In genomic region chr4:122450847-122451246, GRCh38 we compare ENCODE assay signal across 9 cellular contexts. TPM values are rescaled to one million over a fixed set of nuclear protein-coding genes. Genes with fewer than 3 reads are reported as not detected.
A peak's percentile ranks its signal among the peaks of the same experiment; 100 is the strongest.
DNase-seq lines count a peak whose midpoint lies in the region; ATAC-seq lines count a peak whose summit lies in the region.
"Had no signal": no experiment of that assay in that cellular context is flagged by ENCODE, and none has a peak within 500 bp of the region (broad histone marks: within the 10 kb centered on the region; RNA-seq: fewer than 3 reads in every experiment).

No MANE protein-coding gene starts in this region.

- peak overlapping the region; percentile 83 to 88 for H3K27ac Mint-ChIP-seq in activated naive CD4-positive, alpha-beta T cell treated with anti-CD3 and anti-CD28 coated beads, Interleukin-2, amount 50 U/mL, for 72 hours
- H3K27ac Mint-ChIP-seq: effector memory CD8-positive, alpha-beta T cell had no signal

- no peaks in the 10 kb centered on the region for H3K9me3 Mint-ChIP-seq in activated naive CD4-positive, alpha-beta T cell treated with anti-CD3 and anti-CD28 coated beads, Interleukin-2, amount 50 U/mL, for 72 hours
- H3K9me3 Mint-ChIP-seq: effector memory CD8-positive, alpha-beta T cell had no signal

- DNase-seq in GM04504 (ENCODE audit: low read depth) = peak; percentile 5
- peak; percentile 31 for DNase-seq in NAMALWA (ENCODE audit: low spot score)
- DNase-seq in activated naive CD4-positive, alpha-beta T cell treated with anti-CD3 and anti-CD28 coated beads, Interleukin-2, amount 50 U/mL, for 72 hours (ENCODE audit: low spot score in 2 of 2) = peak in 1 of 2 donors; percentile 16
- DNase-seq in renal cortical epithelial cell (ENCODE audit: low read depth) = peak; percentile 50
- DNase-seq in COLO668 (lab: John Stamatoyannopoulos, UW; ENCODE audit: unreplicated experiment) = no peak

- H3K36me3 Mint-ChIP-seq in activated naive CD4-positive, alpha-beta T cell treated with anti-CD3 and anti-CD28 coated beads, Interleukin-2, amount 50 U/mL, for 72 hours = peaks cover 19 to 30% of the 10 kb centered on the region in 2 donors

- ATAC-seq in activated naive CD4-positive, alpha-beta T cell treated with anti-CD3 and anti-CD28 coated beads, Interleukin-2, amount 50 U/mL, for 72 hours = peak; percentile 57 to 75
- ATAC-seq in GM18498 (IDR thresholded peaks at IDR 0.05; ENCODE audit: unreplicated experiment) = no peak
- ATAC-seq in GM19452 (IDR thresholded peaks at IDR 0.05; ENCODE audit: unreplicated experiment) = no peak
- ATAC-seq in HG02763 (IDR thresholded peaks at IDR 0.05; ENCODE audit: unreplicated experiment) = no peak
- ATAC-seq: effector memory CD8-positive, alpha-beta T cell had no signal

RNA-seq across cellular contexts. Expression of gene IL2, which starts 5.7 kb away (rescaled TPM):
- total RNA-seq in activated naive CD4-positive, alpha-beta T cell treated with anti-CD3 and anti-CD28 coated beads, Interleukin-2, amount 50 U/mL, for 72 hours = 100 to 1,000 TPM; 110 to 171 TPM
- not detected in 2 replicates for total RNA-seq in renal cortical epithelial cell

Comparison
In these comparisons a context has a peak if more than half of its experiments do, and no peak if none do; other contexts are left out.
1. ATAC-seq: peak in activated naive CD4-positive, alpha-beta T cell treated with anti-CD3 and anti-CD28 coated beads, Interleukin-2, amount 50 U/mL, for 72 hours (2 of 2); none in GM18498 (single experiment), GM19452 (single experiment) and HG02763 (single experiment).
2. RNA of gene IL2, which starts 5.7 kb away (total RNA-seq): 110 to 171 TPM in activated naive CD4-positive, alpha-beta T cell treated with anti-CD3 and anti-CD28 coated beads, Interleukin-2, amount 50 U/mL, for 72 hours; not detected in renal cortical epithelial cell; every median in the first group is over 100 times any median in the second.